Comparison of ENCODE assay signal across 15 cellular contexts in the genomic region with DNA sequence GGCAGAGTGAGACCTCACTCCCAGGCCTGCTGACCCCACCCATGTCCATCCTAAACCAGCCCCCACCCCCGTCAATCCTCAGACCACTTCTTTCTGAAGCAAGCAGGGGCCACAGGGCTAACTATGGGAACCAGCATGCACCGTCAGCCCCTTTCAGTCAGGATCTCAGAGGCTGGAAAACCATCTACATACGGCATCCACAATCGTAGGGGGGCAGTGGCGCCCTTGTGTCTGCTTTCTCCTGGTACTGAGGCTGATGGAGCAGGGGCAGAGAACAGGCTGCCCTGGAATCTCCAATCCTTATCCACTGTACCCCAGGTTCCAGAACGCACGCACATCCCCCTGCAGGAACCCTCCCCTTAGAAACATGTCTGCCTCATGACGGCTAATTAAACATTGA. TPM values are rescaled to one million over a fixed set of nuclear protein-coding genes. Genes with fewer than 3 reads are reported as not detected.
DNase-seq lines count a peak whose midpoint lies in the region; ATAC-seq and TF ChIP-seq lines count a peak whose summit lies in the region.
"Had no signal": no experiment of that assay in that cellular context is flagged by ENCODE, and none has a peak within 500 bp of the region (broad histone marks: within the 10 kb centered on the region; RNA-seq: fewer than 3 reads in every experiment).

No MANE protein-coding gene starts in this region.

- H3K27me3 ChIP-seq in Peyer's patch (no peaks in the 10 kb centered on the region), neuronal stem cell (ENCODE audit: control insufficient read depth in 3 of 3, insufficient read depth in 3 of 3, low read depth in 1 of 3, low read length in 3 of 3) (no peaks in the 10 kb centered on the region), upper lobe of right lung (no peaks in the 10 kb centered on the region)
- H3K27me3 ChIP-seq: BLaER1 treated with 17β-estradiol and CSF1 and Interleukin-3, amounts not matched to agents 10 nM and 100 nM had no signal

- TF ChIP-seq POLR2A in Peyer's patch (IDR thresholded peaks at IDR 0.05): no peak

- no peaks in the 10 kb centered on the region for H3K9me3 ChIP-seq in Peyer's patch
- peaks cover 3 to 12% of the 10 kb centered on the region in 2 donors for H3K9me3 ChIP-seq in neuronal stem cell (replicated peaks in 1 of 2; ENCODE audit: control insufficient read depth in 2 of 2, insufficient read depth in 1 of 2, low read depth in 1 of 2, low read length in 2 of 2)
- H3K9me3 ChIP-seq in upper lobe of right lung: no peaks in the 10 kb centered on the region

- no peak overlapping the region for H4K91ac ChIP-seq in neuronal stem cell (ENCODE audit: low read depth, low read length, poor library complexity)

- H2BK120ac ChIP-seq in neuronal stem cell (ENCODE audit: low read depth, low read length): no peak overlapping the region

- no peak overlapping the region for H2AFZ ChIP-seq in neuronal stem cell (ENCODE audit: low read length)
- H2AFZ ChIP-seq: GM23248 had no signal

- H2BK5ac ChIP-seq in neuronal stem cell (ENCODE audit: low read length): no peak overlapping the region

- intact Hi-C loops in upper lobe of right lung (cut with DNase I) (no loop called here), cardiac septum (cut with DNase I) (no loop called here)

- H2BK15ac ChIP-seq in neuronal stem cell (ENCODE audit: low read length): no peak overlapping the region

- no peaks in the 10 kb centered on the region for H3K36me3 ChIP-seq in Peyer's patch
- H3K36me3 ChIP-seq in neuronal stem cell (replicated peaks in 1 of 2; ENCODE audit: control insufficient read depth in 2 of 2, insufficient read depth in 2 of 2, low read length in 2 of 2): no peaks in the 10 kb centered on the region
- H3K36me3 ChIP-seq in upper lobe of right lung: no peaks in the 10 kb centered on the region

- no peak overlapping the region for H3K4ac ChIP-seq in neuronal stem cell (ENCODE audit: low read length)

- H3K14ac ChIP-seq in neuronal stem cell (ENCODE audit: low read length): no peak overlapping the region

- H3K27ac ChIP-seq in Peyer's patch (no peak overlapping the region), neuronal stem cell (replicated peaks; ENCODE audit: low read length) (no peak overlapping the region), upper lobe of right lung (no peak overlapping the region)
- H3K27ac ChIP-seq: BLaER1 treated with 17β-estradiol and CSF1 and Interleukin-3, amounts not matched to agents 10 nM and 100 nM; GM23248 had no signal

- no peak overlapping the region for H3K9ac ChIP-seq in neuronal stem cell (ENCODE audit: low read depth, low read length, poor library complexity)
- H3K9ac ChIP-seq: BLaER1 treated with 17β-estradiol and CSF1 and Interleukin-3, amounts not matched to agents 10 nM and 100 nM; GM23248 had no signal

- no CpG with 5 or more reads among the region's 8 CpGs for WGBS in neuronal stem cell (ENCODE audit: extremely low coverage in 2 of 2, insufficient read length in 2 of 2, insufficient replicate concordance in 1 of 2), 2 donors

- H3K23ac ChIP-seq in neuronal stem cell (ENCODE audit: low read depth, low read length, poor library complexity): no peak overlapping the region

- H2BK12ac ChIP-seq in neuronal stem cell (ENCODE audit: low read length): no peak overlapping the region

- no peak overlapping the region for H3K4me2 ChIP-seq in neuronal stem cell (ENCODE audit: insufficient read depth, low read length, poor library complexity, severe bottlenecking)
- H3K4me2 ChIP-seq: BLaER1 treated with 17β-estradiol and CSF1 and Interleukin-3, amounts not matched to agents 10 nM and 100 nM had no signal

- TF ChIP-seq CTCF in Peyer's patch (IDR thresholded peaks at IDR 0.05) (no peak), upper lobe of right lung (IDR thresholded peaks at IDR 0.05) (no peak)

- no peak overlapping the region for H2AK5ac ChIP-seq in neuronal stem cell (ENCODE audit: low read depth, low read length)

- ATAC-seq in upper lobe of right lung (no peak), HG02885 (IDR thresholded peaks at IDR 0.05; ENCODE audit: poor library complexity, unreplicated experiment) (no peak)

- peaks cover 4% of the 10 kb centered on the region for H3K79me1 ChIP-seq in neuronal stem cell (ENCODE audit: low read depth, low read length)

- H3K4me3 ChIP-seq in Peyer's patch (no peak overlapping the region), neuronal stem cell (ENCODE audit: low read length in 2 of 2) (no peak overlapping the region), upper lobe of right lung (no peak overlapping the region)
- H3K4me3 ChIP-seq: BLaER1 treated with 17β-estradiol and CSF1 and Interleukin-3, amounts not matched to agents 10 nM and 100 nM; GM23248 had no signal

- no peak overlapping the region for H4K8ac ChIP-seq in neuronal stem cell (ENCODE audit: low read depth, low read length)

- peak overlapping the region; percentile 23 for H3K18ac ChIP-seq in neuronal stem cell (ENCODE audit: low read length)

- DNase-seq in D341Med (ENCODE audit: low spot score) (peak; percentile 15), Peyer's patch (peak in 2 of 3 donors; percentile 20 to 43), neuronal stem cell (ENCODE audit: low spot score) (no peak), upper lobe of right lung (peak; percentile 21), cardiac septum (ENCODE audit: low spot score) (no peak), cerebellar cortex (ENCODE audit: low spot score) (no peak)
- DNase-seq: ACHN; Calu3; CD4-positive, alpha-beta T cell; DMS79 treated with DMSO at 0.1 percent for 48 hours; EL; GM23248; H9 had no signal

- H3K4me1 ChIP-seq in Peyer's patch (peaks cover 0 to 10% (median 2%) of the 10 kb centered on the region in 4 donors), neuronal stem cell (ENCODE audit: control insufficient read depth in 2 of 2, insufficient read depth in 1 of 2, low read depth in 1 of 2, low read length in 2 of 2) (peaks cover 6 to 8% of the 10 kb centered on the region in 2 donors), upper lobe of right lung (peaks cover 18% of the 10 kb centered on the region)

RNA-seq across cellular contexts. Expression of gene XXYLT1, which starts 56.6 kb away (rescaled TPM):
- total RNA-seq in Peyer's patch: 10 to 100 TPM in 1 of 4 donors, 1 to 10 TPM in 3; 5.4 to 18.2 (median 6.9) TPM
- 33.7 TPM for polyA plus RNA-seq in neuronal stem cell (2013, experiment 1 of 2)
- polyA plus RNA-seq in neuronal stem cell (2013, experiment 2 of 2): 33.8 TPM
- 9.8 TPM for total RNA-seq in upper lobe of right lung
- 5.9 TPM for total RNA-seq in cardiac septum

Comparison
In these comparisons a context has a peak if more than half of its experiments do, and no peak if none do; other contexts are left out.
1. DNase-seq: peak in D341Med (single experiment), Peyer's patch (2 of 3) and upper lobe of right lung (single experiment); none in neuronal stem cell (single experiment), cardiac septum (single experiment) and cerebellar cortex (single experiment).